ENCODE assay signal across 8 cellular contexts in genomic region chr19:3500429-3501101, GRCh38. TPM values are rescaled to one million over a fixed set of nuclear protein-coding genes. Genes with fewer than 3 reads are reported as not detected.
DNase-seq lines count a peak whose midpoint lies in the region; ATAC-seq and TF ChIP-seq lines count a peak whose summit lies in the region.

Gene DOHH (minus strand): TSS chr19:3500674. CDS start chr19:3496814, 3,860 bp downstream.

- no peaks in the 10 kb centered on the region for H3K27me3 Mint-ChIP-seq in IgD-negative memory B cell

- peak within 1 kb of the TSS; percentile 76 for H3K4me3 ChIP-seq in mucosa of descending colon

- no peaks in the 10 kb centered on the region for H3K9me3 ChIP-seq in mucosa of descending colon

- H3K4me1 ChIP-seq in mucosa of descending colon (ENCODE audit: low read depth) = peaks cover 18% of the 10 kb centered on the region

- H3K36me3 ChIP-seq in mucosa of descending colon (ENCODE audit: low read depth) = no peaks in the 10 kb centered on the region

- TF ChIP-seq CTCF in mucosa of descending colon (IDR thresholded peaks at IDR 0.05) = no peak

- intact Hi-C loops in mucosa of descending colon (cut with DNase I, micrococcal nuclease) = no loop called here

- no peaks in the 10 kb centered on the region for H3K9me3 Mint-ChIP-seq in IgD-negative memory B cell

- ATAC-seq in GM21528 (IDR thresholded peaks at IDR 0.05; ENCODE audit: low FRiP score, unreplicated experiment) (peak; percentile 78), mucosa of descending colon (peak; percentile 95)

- peak; percentile 98 for DNase-seq in DMS 273 (lab: John Stamatoyannopoulos, UW; ENCODE audit: unreplicated experiment)
- DNase-seq in OCI-M2 (lab: John Stamatoyannopoulos, UW; ENCODE audit: unreplicated experiment) = peak; percentile 83
- peak; percentile 92 for DNase-seq in activated T-cell treated with anti-CD3 and anti-CD28 coated beads for 4 hours
- DNase-seq in epithelial cell of prostate (ENCODE audit: low read depth, low spot score) = peak; percentile 77
- DNase-seq in mucosa of descending colon = peak; percentile 96 to 98 (median 97)
- peak; percentile 96 for DNase-seq in stimulated activated CD8-positive, alpha-beta memory T cell treated with anti-CD3 and anti-CD28 coated beads, Interleukin-4, amount 100 ng/mL, for 24 hours (ENCODE audit: low read depth)

- H3K27ac ChIP-seq in epithelial cell of prostate = peak within 1 kb of the TSS; percentile 81

- peaks cover 10% of the 10 kb centered on the region for H3K36me3 Mint-ChIP-seq in IgD-negative memory B cell

- peak within 1 kb of the TSS; percentile 90 to 99 (median 98) for H3K27ac Mint-ChIP-seq in IgD-negative memory B cell

- peak within 1 kb of the TSS; percentile 86 to 98 (median 95) for H3K4me3 Mint-ChIP-seq in IgD-negative memory B cell

- peaks cover 13 to 15% (median 15%) of the 10 kb centered on the region in 3 donors for H3K4me1 Mint-ChIP-seq in IgD-negative memory B cell

RNA-seq across cellular contexts. Expression of gene DOHH, which starts in this region (rescaled TPM):
- 16.3 TPM for polyA plus RNA-seq in IgD-negative memory B cell
- 10 to 100 TPM in 2 of 3 donors, 1 to 10 TPM in 1; 7.6 to 11.1 (median 10.4) TPM for total RNA-seq in mucosa of descending colon

Comparison
In these comparisons a context has a peak if more than half of its experiments do, and no peak if none do; other contexts are left out.
1. Peak in every context shown above with its lines: DNase-seq, ATAC-seq, H3K4me3 ChIP-seq and H3K27ac ChIP-seq.